Comparison of ENCODE assay signal across 8 cellular contexts in the genomic region with DNA sequence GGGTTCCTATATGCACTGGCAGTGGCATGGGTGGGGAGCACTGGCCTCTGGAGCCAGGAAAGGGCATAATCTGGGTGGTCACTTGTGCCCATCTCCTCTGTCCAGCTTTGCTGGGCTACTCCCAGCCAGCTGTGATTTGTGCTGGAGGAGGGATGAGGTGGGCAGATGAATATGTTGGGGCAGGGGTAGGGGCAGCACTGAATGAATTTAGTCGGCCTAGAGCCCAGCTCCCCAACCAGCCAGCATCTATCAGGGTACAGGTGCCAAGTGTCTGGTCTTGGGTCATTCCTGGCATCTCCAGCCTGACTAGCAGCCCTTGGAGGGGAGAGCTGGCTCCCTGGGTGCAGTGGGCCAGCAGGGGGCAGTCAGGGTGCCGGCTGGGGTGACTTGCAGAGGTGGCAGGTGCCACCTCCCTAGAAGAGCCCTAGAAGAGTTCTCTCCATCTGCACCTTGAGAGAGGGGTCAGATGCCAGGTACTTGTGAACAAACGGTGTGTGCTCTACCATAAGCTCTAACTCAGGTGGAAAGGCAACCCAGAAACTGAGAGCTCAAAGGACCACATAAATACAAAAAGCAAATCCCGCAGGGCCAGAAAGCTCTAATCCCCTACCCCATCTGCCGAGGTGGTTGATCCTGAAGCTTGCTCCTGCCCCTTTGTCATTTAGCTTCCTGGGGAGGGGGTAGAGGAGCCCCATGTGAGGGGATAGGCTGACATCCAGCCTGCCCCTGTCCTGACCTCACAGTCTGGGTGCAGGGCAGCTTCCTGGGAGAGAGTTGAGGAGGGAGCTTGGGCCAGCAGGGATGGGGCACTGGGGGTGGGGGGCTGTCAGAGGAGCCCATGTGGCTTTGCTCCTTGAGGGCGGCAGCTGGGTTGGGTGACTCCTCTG. TPM values are rescaled to one million over a fixed set of nuclear protein-coding genes. Genes with fewer than 3 reads are reported as not detected.
DNase-seq lines count a peak whose midpoint lies in the region; ATAC-seq and TF ChIP-seq lines count a peak whose summit lies in the region.

No MANE protein-coding gene starts in this region.

- WGBS in tibial nerve, 2 donors = 50 to 61% methylated on average over 6 of the region's 6 CpGs

- ATAC-seq in activated naive CD8-positive, alpha-beta T cell treated with anti-CD3 and anti-CD28 coated beads, Interleukin-2, amount 50 U/mL, for 24 hours = no peak
- ATAC-seq in left lobe of liver (peak; percentile 32), GM19351 (IDR thresholded peaks at IDR 0.05; ENCODE audit: unreplicated experiment) (no peak), left colon (no peak)

- intact Hi-C loops in left colon (cut with DNase I, micrococcal nuclease) = loop anchor here in 1 of 2 donors (5.0 to 10.0 kb wide), 2 partner anchors 103 to 520 kb away; no protein-coding TSS in a partner anchor

- peak; percentile 12 to 64 (median 45) for TF ChIP-seq CTCF in tibial nerve (IDR thresholded peaks at IDR 0.05)

- H4K20me1 ChIP-seq in BLaER1 treated with 17β-estradiol and CSF1 and Interleukin-3, amounts not matched to agents 10 nM and 100 nM = peaks cover 0 to 31% (median 4%) of the 10 kb centered on the region in 11 experiments; a peak in 9 of 22 replicates
- no peaks in the 10 kb centered on the region for H4K20me1 ChIP-seq in Karpas-422 (ENCODE audit: insufficient read depth, low read depth, low read length)

- no peak overlapping the region for H3K27ac ChIP-seq in BLaER1 treated with 17β-estradiol and CSF1 and Interleukin-3, amounts not matched to agents 10 nM and 100 nM
- H3K27ac ChIP-seq in Karpas-422 (ENCODE audit: low read length) (no peak overlapping the region), tibial nerve (peak overlapping the region; percentile 45 to 78 (median 58))

- peaks cover 21 to 81% (median 56%) of the 10 kb centered on the region in 10 experiments for H3K4me1 ChIP-seq in BLaER1 treated with 17β-estradiol and CSF1 and Interleukin-3, amounts not matched to agents 10 nM and 100 nM
- peaks cover 15% of the 10 kb centered on the region; the same call in 1 of the 2 replicates for H3K4me1 ChIP-seq in Karpas-422 (ENCODE audit: low read length)
- H3K4me1 ChIP-seq in tibial nerve = peaks cover 0 to 72% (median 16%) of the 10 kb centered on the region in 4 donors

- H3K4me3 ChIP-seq in BLaER1 treated with 17β-estradiol and CSF1 and Interleukin-3, amounts not matched to agents 10 nM and 100 nM = no peak overlapping the region
- H3K4me3 ChIP-seq in Karpas-422 (ENCODE audit: low read length) = no peak overlapping the region
- peak overlapping the region in 1 of 4 donors; percentile 69 for H3K4me3 ChIP-seq in tibial nerve

- H3K36me3 Mint-ChIP-seq in activated naive CD8-positive, alpha-beta T cell treated with anti-CD3 and anti-CD28 coated beads, Interleukin-2, amount 50 U/mL, for 24 hours (ENCODE audit: low read depth) = no peaks in the 10 kb centered on the region

- no peaks in the 10 kb centered on the region for H3K9me2 ChIP-seq in Karpas-422 (replicated peaks; ENCODE audit: insufficient read depth, low read length)

- H3K9me3 ChIP-seq in BLaER1 treated with 17β-estradiol and CSF1 and Interleukin-3, amounts not matched to agents 10 nM and 100 nM (replicated peaks in 1 of 11) = no peaks in the 10 kb centered on the region
- H3K9me3 ChIP-seq in Karpas-422 (ENCODE audit: low read length) = no peaks in the 10 kb centered on the region
- no peaks in the 10 kb centered on the region for H3K9me3 ChIP-seq in tibial nerve

- H3K9ac ChIP-seq in BLaER1 treated with 17β-estradiol and CSF1 and Interleukin-3, amounts not matched to agents 10 nM and 100 nM = no peak overlapping the region
- no peak overlapping the region for H3K9ac ChIP-seq in Karpas-422 (ENCODE audit: low read length)

- H3K9me3 Mint-ChIP-seq in activated naive CD8-positive, alpha-beta T cell treated with anti-CD3 and anti-CD28 coated beads, Interleukin-2, amount 50 U/mL, for 24 hours = no peaks in the 10 kb centered on the region

- peak; percentile 88 for DNase-seq in Karpas-422
- DNase-seq in activated naive CD8-positive, alpha-beta T cell treated with anti-CD3 and anti-CD28 coated beads, Interleukin-2, amount 50 U/mL, for 24 hours = peak; percentile 32
- no peak for DNase-seq in left lobe of liver (ENCODE audit: low spot score)
- DNase-seq in tibial nerve (ENCODE audit: low spot score in 2 of 2) = peak in 1 of 2 donors; percentile 36
- DNase-seq in cerebellar cortex (ENCODE audit: low spot score) = no peak
- no peak for DNase-seq in left colon

- H2AFZ ChIP-seq in Karpas-422 (ENCODE audit: low read length) = no peak overlapping the region

- peak overlapping the region in 8 of 11 experiments; percentile 96 to 100 (median 99); a peak in 15 of 22 replicates for H3K4me2 ChIP-seq in BLaER1 treated with 17β-estradiol and CSF1 and Interleukin-3, amounts not matched to agents 10 nM and 100 nM
- no peak overlapping the region for H3K4me2 ChIP-seq in Karpas-422 (ENCODE audit: low read depth, low read length, poor library complexity, severe bottlenecking)

- TF ChIP-seq POLR2A in tibial nerve (IDR thresholded peaks at IDR 0.05) = no peak

- H3K27me3 ChIP-seq in BLaER1 treated with 17β-estradiol and CSF1 and Interleukin-3, amounts not matched to agents 10 nM and 100 nM = peaks cover 13 to 42% (median 17%) of the 10 kb centered on the region in 11 experiments
- no peaks in the 10 kb centered on the region for H3K27me3 ChIP-seq in Karpas-422 (ENCODE audit: low read length)
- H3K27me3 ChIP-seq in tibial nerve = peaks cover 0 to 31% of the 10 kb centered on the region in 2 donors

- no peaks in the 10 kb centered on the region for H3K36me3 ChIP-seq in BLaER1 treated with 17β-estradiol and CSF1 and Interleukin-3, amounts not matched to agents 10 nM and 100 nM
- H3K36me3 ChIP-seq in Karpas-422 (ENCODE audit: insufficient read depth, low read length) = no peaks in the 10 kb centered on the region
- H3K36me3 ChIP-seq in tibial nerve = no peaks in the 10 kb centered on the region

- peaks cover 45% of the 10 kb centered on the region for H3K27me3 Mint-ChIP-seq in activated naive CD8-positive, alpha-beta T cell treated with anti-CD3 and anti-CD28 coated beads, Interleukin-2, amount 50 U/mL, for 24 hours

- no peak overlapping the region for H3K4me3 Mint-ChIP-seq in activated naive CD8-positive, alpha-beta T cell treated with anti-CD3 and anti-CD28 coated beads, Interleukin-2, amount 50 U/mL, for 24 hours

- no peaks in the 10 kb centered on the region for H3K4me1 Mint-ChIP-seq in activated naive CD8-positive, alpha-beta T cell treated with anti-CD3 and anti-CD28 coated beads, Interleukin-2, amount 50 U/mL, for 24 hours

- H3K79me2 ChIP-seq in Karpas-422 (ENCODE audit: low read length) = no peaks in the 10 kb centered on the region

- no peak for TF ChIP-seq EP300 in tibial nerve (IDR thresholded peaks at IDR 0.05)

- no peak overlapping the region for H3K27ac Mint-ChIP-seq in activated naive CD8-positive, alpha-beta T cell treated with anti-CD3 and anti-CD28 coated beads, Interleukin-2, amount 50 U/mL, for 24 hours

RNA-seq across cellular contexts. Expression of a gene that starts 2.2 kb away (rescaled TPM):
- not detected in 2 replicates for total RNA-seq in Karpas-422 (2014; rRNA removed; shearing (Covaris generic); ENCODE audit: low replicate concordance)
- 0.35 TPM for total RNA-seq in left lobe of liver
- total RNA-seq in tibial nerve = 10 to 100 TPM; 15.6 to 48.9 (median 38.3) TPM
- under 1 TPM; 0.21 to 0.92 TPM for total RNA-seq in left colon

Comparison
In these comparisons a context has a peak if more than half of its experiments do, and no peak if none do; other contexts are left out.
1. H3K27ac ChIP-seq: peak in tibial nerve (4 of 4); none in BLaER1 treated with 17β-estradiol and CSF1 and Interleukin-3, amounts not matched to agents 10 nM and 100 nM (0 of 11) and Karpas-422 (single experiment).
2. DNase-seq: peak in Karpas-422 (single experiment) and activated naive CD8-positive, alpha-beta T cell treated with anti-CD3 and anti-CD28 coated beads, Interleukin-2, amount 50 U/mL, for 24 hours (single experiment); none in left lobe of liver (single experiment), cerebellar cortex (single experiment) and left colon (0 of 2).
3. RNA of a gene that starts 2.2 kb away (total RNA-seq): 15.6 to 48.9 TPM in tibial nerve; 0.21 to 0.92 TPM in left colon, 0.35 TPM in left lobe of liver (single experiment) and not detected in Karpas-422; every median in the first group is over 4 times any median in the second.